In genomic region chr22:38569181-38569971, GRCh38 we compare ENCODE assay signal across 1 cellular context.
TF ChIP-seq lines count a peak whose summit lies in the region.

No MANE protein-coding gene starts in this region.

TF ChIP-seq in HepG2, 621 proteins besides CTCF, POLR2A, EP300 and RAD21 (continued from another document):
- TF ChIP-seq, protein P1, sequence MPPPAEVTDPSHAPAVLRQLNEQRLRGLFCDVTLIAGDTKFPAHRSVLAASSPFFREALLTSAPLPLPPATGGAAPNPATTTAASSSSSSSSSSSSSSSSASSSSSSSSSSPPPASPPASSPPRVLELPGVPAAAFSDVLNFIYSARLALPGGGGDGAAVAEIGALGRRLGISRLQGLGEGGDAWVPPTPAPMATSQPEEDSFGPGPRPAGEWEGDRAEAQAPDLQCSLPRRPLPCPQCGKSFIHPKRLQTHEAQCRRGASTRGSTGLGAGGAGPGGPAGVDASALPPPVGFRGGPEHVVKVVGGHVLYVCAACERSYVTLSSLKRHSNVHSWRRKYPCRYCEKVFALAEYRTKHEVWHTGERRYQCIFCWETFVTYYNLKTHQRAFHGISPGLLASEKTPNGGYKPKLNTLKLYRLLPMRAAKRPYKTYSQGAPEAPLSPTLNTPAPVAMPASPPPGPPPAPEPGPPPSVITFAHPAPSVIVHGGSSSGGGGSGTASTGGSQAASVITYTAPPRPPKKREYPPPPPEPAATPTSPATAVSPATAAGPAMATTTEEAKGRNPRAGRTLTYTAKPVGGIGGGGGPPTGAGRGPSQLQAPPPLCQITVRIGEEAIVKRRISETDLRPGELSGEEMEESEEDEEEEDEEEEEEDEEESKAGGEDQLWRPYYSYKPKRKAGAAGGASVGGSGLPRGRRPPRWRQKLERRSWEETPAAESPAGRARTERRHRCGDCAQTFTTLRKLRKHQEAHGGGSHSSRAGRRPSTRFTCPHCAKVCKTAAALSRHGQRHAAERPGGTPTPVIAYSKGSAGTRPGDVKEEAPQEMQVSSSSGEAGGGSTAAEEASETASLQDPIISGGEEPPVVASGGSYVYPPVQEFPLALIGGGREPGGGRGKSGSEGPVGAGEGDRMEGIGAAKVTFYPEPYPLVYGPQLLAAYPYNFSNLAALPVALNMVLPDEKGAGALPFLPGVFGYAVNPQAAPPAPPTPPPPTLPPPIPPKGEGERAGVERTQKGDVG (CRISPR knock-in tag; IDR thresholded peaks at IDR 0.05; ENCODE audit: borderline replicate concordance): no peak
